In genomic region chr5:179817071-179817840, GRCh38 we compare ENCODE assay signal across 1 cellular context.
TF ChIP-seq lines count a peak whose summit lies in the region.

No MANE protein-coding gene starts in this region.

TF ChIP-seq in endothelial cell of umbilical vein, 7 proteins besides CTCF, POLR2A, EP300 and RAD21:
- TF ChIP-seq EZH2 (IDR thresholded peaks at IDR 0.05; ENCODE audit: borderline replicate concordance, low read depth, low read length, severe bottlenecking) (no peak), POLR2AphosphoS5 (IDR thresholded peaks at IDR 0.05; ENCODE audit: insufficient read depth, low read depth, low read length) (no peak), GATA2 (IDR thresholded peaks at IDR 0.05; ENCODE audit: insufficient read depth, insufficient read length, low read depth, low read length) (no peak), FOS (IDR thresholded peaks at IDR 0.05; ENCODE audit: borderline replicate concordance, insufficient read depth, low read length) (no peak), MYC (IDR thresholded peaks at IDR 0.05; ENCODE audit: low read depth, low read length) (no peak), MAX (IDR thresholded peaks at IDR 0.05; ENCODE audit: insufficient read depth, insufficient read length) (no peak)
